ENCODE assay signal across 16 cellular contexts in the genomic region with DNA sequence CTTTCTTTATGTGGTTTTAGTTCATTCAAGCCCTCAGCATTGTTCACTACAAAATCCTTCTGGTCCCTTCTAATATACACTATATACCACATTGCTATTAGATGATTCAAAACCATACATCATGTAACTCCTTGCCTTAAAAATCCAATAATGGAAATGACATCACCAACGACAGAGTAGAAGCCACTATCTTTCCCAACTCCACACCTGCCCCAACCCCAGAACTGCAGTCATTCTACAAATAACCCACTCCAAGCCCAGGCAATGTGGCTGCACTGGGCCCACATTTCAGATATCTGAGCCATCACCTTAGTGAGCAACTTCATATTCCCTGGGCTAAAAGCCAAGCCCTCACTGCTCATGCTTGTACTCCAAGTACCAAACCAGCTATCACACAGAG.
"Had no signal": no experiment of that assay in that cellular context is flagged by ENCODE, and none has a peak within 500 bp of the region (broad histone marks: within the 10 kb centered on the region; RNA-seq: fewer than 3 reads in every experiment).

No MANE protein-coding gene starts in this region.

- H3K27ac ChIP-seq: coronary artery, esophagus muscularis mucosa, neutrophil, tibial nerve, vagina had no signal

- DNase-seq: activated CD4-positive, alpha-beta T cell treated with anti-CD3 and anti-CD28 coated beads, Interleukin-2, amount 10 ng/mL, durations not matched to agents 24 days and 14 days; activated CD4-positive, CD25-positive, alpha-beta regulatory T cell; activated CD8-positive, alpha-beta T cell treated with anti-CD3 and anti-CD28 coated beads for 36 hours; activated naive CD4-positive, alpha-beta T cell treated with Interleukin-2 at 50 U/mL for 16 hours; activated T-cell treated with anti-CD3 and anti-CD28 coated beads, Interleukin-2, amount 50 U/mL, for 1 hour; anterior cingulate cortex; effector CD4-positive, alpha-beta T cell; left cardiac atrium; natural killer cell; stimulated activated CD4-positive, alpha-beta T cell treated with anti-CD3 and anti-CD28 coated beads, Interleukin-12 subunit alpha, Interleukin-12 subunit beta, amount 100 ng/mL, for 4 hours; stimulated activated CD4-positive, alpha-beta T cell treated with anti-CD3 and anti-CD28 coated beads, Interleukin-1b, Interleukin-23, amount 100 ng/mL, for 48 hours had no signal

- H3K4me1 ChIP-seq: tibial nerve, vagina had no signal

- H3K4me3 ChIP-seq: coronary artery, esophagus muscularis mucosa, tibial nerve, vagina had no signal

- H3K27me3 ChIP-seq: esophagus muscularis mucosa, neutrophil, tibial nerve, vagina had no signal

- ATAC-seq: activated CD8-positive, alpha-beta T cell treated with anti-CD3 and anti-CD28 coated beads for 36 hours; left cardiac atrium; natural killer cell had no signal

- H3K36me3 ChIP-seq: esophagus muscularis mucosa, neutrophil, vagina had no signal

- H3K9me3 ChIP-seq: neutrophil, vagina had no signal
